8 cellular contexts compared by ENCODE assay signal in the genomic region with DNA sequence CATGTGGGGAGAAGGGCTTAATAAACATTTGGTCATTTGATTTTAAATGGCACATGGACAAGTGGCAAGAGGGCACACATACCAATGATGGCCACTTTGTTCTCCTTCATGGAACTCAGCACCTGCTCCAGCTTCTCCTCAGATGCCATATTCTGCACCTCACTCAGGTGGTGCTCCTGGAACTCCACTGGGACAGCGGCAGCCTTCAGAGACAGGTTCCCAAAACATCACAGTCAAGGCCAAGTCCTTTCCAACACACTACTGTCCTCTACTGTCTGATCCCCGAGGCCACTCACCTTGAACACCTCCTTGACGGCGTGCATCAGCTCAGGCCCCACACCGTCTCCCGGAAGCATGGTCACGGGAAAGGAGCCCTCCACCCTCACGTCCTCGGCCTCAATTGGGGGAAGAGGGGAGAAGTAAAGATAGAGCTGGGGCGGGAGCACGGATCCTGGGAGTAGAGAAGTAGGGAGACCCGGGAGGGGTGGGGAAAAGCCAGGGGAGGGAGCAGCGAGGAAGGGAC. TPM values are rescaled to one million over a fixed set of nuclear protein-coding genes. Genes with fewer than 3 reads are reported as not detected.
DNase-seq lines count a peak whose midpoint lies in the region; ATAC-seq and TF ChIP-seq lines count a peak whose summit lies in the region.

No MANE protein-coding gene starts in this region.

- H3K36me3 Mint-ChIP-seq in Caco-2 (ENCODE audit: insufficient read depth, unreplicated experiment) = peaks cover 49% of the 10 kb centered on the region

- H3K4me3 Mint-ChIP-seq in Caco-2 (ENCODE audit: unreplicated experiment) = peak overlapping the region; percentile 90

- POLR2A ChIA-PET in Caco-2 (lab: Charles Lee) = interaction anchor here (1.8 kb wide), 1 partner anchor 11 kb away, joined by 25 read pairs; the partner anchor contains the start of gene NOP56

- peak overlapping the region; percentile 80 for H3K9ac ChIP-seq in OCI-LY1 (ENCODE audit: low read length)

- H3K27ac ChIP-seq in OCI-LY1 (ENCODE audit: low read depth, low read length, poor library complexity, severe bottlenecking) (peak overlapping the region; percentile 62), epithelial cell of prostate (peak overlapping the region; percentile 84), osteoblast (ENCODE audit: low read depth, low read length) (peak overlapping the region; percentile 97)

- DNase-seq in Caco-2 (no peak), epithelial cell of prostate (ENCODE audit: low read depth, low spot score) (no peak), osteoblast (ENCODE audit: insufficient read length, low spot score, missing footprints) (no peak), retina (no peak), EL (no peak)

- CTCF ChIA-PET in Caco-2 (lab: Charles Lee) = no interaction called here

- intact Hi-C loops in Caco-2 (cut with micrococcal nuclease; ENCODE audit: unreplicated experiment) = no loop called here

- H3F3A ChIP-seq in OCI-LY1 (ENCODE audit: insufficient read depth, low read length) = peaks cover 3% of the 10 kb centered on the region; the same call in 1 of the 2 replicates

- H3K27ac Mint-ChIP-seq in Caco-2 (ENCODE audit: unreplicated experiment) = peak overlapping the region; percentile 89

- no peaks in the 10 kb centered on the region; the same call in 1 of the 2 replicates for H3K4me1 ChIP-seq in Caco-2
- peaks cover 15% of the 10 kb centered on the region for H3K4me1 ChIP-seq in OCI-LY1 (ENCODE audit: insufficient read depth, low read length, severe bottlenecking)
- H3K4me1 ChIP-seq in osteoblast (ENCODE audit: insufficient read depth, low read length) = peaks cover 10% of the 10 kb centered on the region

- H4K20me1 ChIP-seq in OCI-LY1 (ENCODE audit: insufficient read depth, low read length) = no peaks in the 10 kb centered on the region
- H4K20me1 ChIP-seq in osteoblast (ENCODE audit: insufficient read depth, low read length) = peaks cover 7% of the 10 kb centered on the region

- ATAC-seq in HG03565 (IDR thresholded peaks at IDR 0.05; ENCODE audit: unreplicated experiment) (no peak), GM21390 (IDR thresholded peaks at IDR 0.05; ENCODE audit: unreplicated experiment) (no peak)

- H3K9me3 ChIP-seq in Caco-2 = no peaks in the 10 kb centered on the region
- H3K9me3 ChIP-seq in OCI-LY1 (ENCODE audit: low read length) = no peaks in the 10 kb centered on the region
- H3K9me3 ChIP-seq in osteoblast (ENCODE audit: low read depth, low read length) = no peaks in the 10 kb centered on the region

- peak overlapping the region; percentile 88 for H3K4me3 ChIP-seq in Caco-2 (ENCODE audit: low read depth, low read length)
- peak overlapping the region; percentile 78 for H3K4me3 ChIP-seq in OCI-LY1 (ENCODE audit: low read depth, low read length, poor library complexity, severe bottlenecking)
- H3K4me3 ChIP-seq in osteoblast (ENCODE audit: insufficient read depth, low read length) = peak overlapping the region; percentile 94

- peak overlapping the region; percentile 95 for H3K4me2 ChIP-seq in OCI-LY1 (ENCODE audit: low read length)
- peak overlapping the region; percentile 99 for H3K4me2 ChIP-seq in osteoblast (ENCODE audit: insufficient read depth, low read length)

- TSS peak; percentile 47 for BruUV-seq in Caco-2 (replicated peaks; lab: Mats Ljungman, UMichigan)

- H3K79me2 ChIP-seq in OCI-LY1 (ENCODE audit: insufficient read depth, low read length) (no peaks in the 10 kb centered on the region), osteoblast (ENCODE audit: insufficient read depth, low read length) (peaks cover 21% of the 10 kb centered on the region)

- H3K36me3 ChIP-seq in Caco-2 (ENCODE audit: control insufficient read depth, insufficient read depth, low read length) = peaks cover 3% of the 10 kb centered on the region
- peaks cover 37% of the 10 kb centered on the region for H3K36me3 ChIP-seq in OCI-LY1 (ENCODE audit: insufficient read depth, low read length)
- H3K36me3 ChIP-seq in osteoblast (ENCODE audit: insufficient read depth, low read length) = peaks cover 29% of the 10 kb centered on the region

- peaks cover 7% of the 10 kb centered on the region for H3K4me1 Mint-ChIP-seq in Caco-2 (ENCODE audit: low read depth, unreplicated experiment)

- TF ChIP-seq CTCF in Caco-2 (IDR thresholded peaks at IDR 0.05; ENCODE audit: insufficient read depth in 1 of 2, low read depth in 1 of 2, low read length in 1 of 2, severe bottlenecking in 1 of 2, unreplicated experiment in 1 of 2) (no peak), OCI-LY1 (IDR thresholded peaks at IDR 0.05; ENCODE audit: low read length) (no peak), osteoblast (IDR thresholded peaks at IDR 0.05; ENCODE audit: extremely low read depth, low read depth, low read length) (no peak)

- H3K9me2 ChIP-seq in OCI-LY1 (ENCODE audit: low read depth, low read length) = no peaks in the 10 kb centered on the region

- H2AFZ ChIP-seq in OCI-LY1 (ENCODE audit: low read length) (no peak overlapping the region), osteoblast (ENCODE audit: low read length) (peak overlapping the region; percentile 95)

- no peaks in the 10 kb centered on the region for H3K27me3 ChIP-seq in Caco-2 (replicated peaks; ENCODE audit: control insufficient read depth, insufficient read depth, low read length)
- H3K27me3 ChIP-seq in OCI-LY1 (ENCODE audit: insufficient read depth, low read length) = no peaks in the 10 kb centered on the region
- H3K27me3 ChIP-seq in osteoblast (ENCODE audit: insufficient read depth, low read length) = peaks cover 3% of the 10 kb centered on the region

- peaks cover 3% of the 10 kb centered on the region for H3K27me3 Mint-ChIP-seq in Caco-2 (ENCODE audit: insufficient read depth, unreplicated experiment)

- H3K9me3 Mint-ChIP-seq in Caco-2 (ENCODE audit: unreplicated experiment) = no peaks in the 10 kb centered on the region

RNA-seq across cellular contexts. Expression of gene IDH3B, which starts 0.6 kb away (rescaled TPM):
- 123 and 137 TPM in 2 replicates for total RNA-seq in Caco-2 (2022)
- total RNA-seq in osteoblast = 67.5 and 71.7 TPM in 2 replicates

RNA-seq across cellular contexts. Expression of gene NOP56, which starts 11.0 kb away (rescaled TPM):
- total RNA-seq in Caco-2 (2022) = 497 and 524 TPM in 2 replicates
- total RNA-seq in osteoblast = 86.0 and 91.2 TPM in 2 replicates

RNA-seq across cellular contexts. Expression of gene EBF4, which starts 29.2 kb away (rescaled TPM):
- total RNA-seq in Caco-2 (2022) = 5.7 and 7.5 TPM in 2 replicates
- total RNA-seq in osteoblast = under 0.01 and 0.29 TPM in 2 replicates
